In the genomic region with DNA sequence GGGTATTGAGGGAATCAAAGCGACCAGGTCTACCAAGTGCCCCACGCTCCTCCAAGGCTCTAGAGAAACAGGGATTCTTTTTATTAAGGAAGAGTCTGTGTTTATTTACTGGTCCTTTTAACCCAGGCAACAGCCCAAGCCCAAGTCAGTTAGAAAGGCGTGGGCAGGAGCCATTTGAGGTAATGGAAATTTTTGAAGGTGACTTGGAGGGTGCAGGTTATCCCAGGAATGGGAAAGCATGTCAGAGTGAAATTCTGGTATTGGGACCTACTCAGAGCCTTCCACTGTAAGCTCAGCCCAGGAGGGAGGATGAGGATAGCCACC, we compare ENCODE assay signal across 20 cellular contexts. TPM values are rescaled to one million over a fixed set of nuclear protein-coding genes. Genes with fewer than 3 reads are reported as not detected.
"Had no signal": no experiment of that assay in that cellular context is flagged by ENCODE, and none has a peak within 500 bp of the region (broad histone marks: within the 10 kb centered on the region; RNA-seq: fewer than 3 reads in every experiment).

No MANE protein-coding gene starts in this region.

- H3K27ac Mint-ChIP-seq: activated naive CD8-positive, alpha-beta T cell treated with anti-CD3 and anti-CD28 coated beads, Interleukin-2, amount 10 ng/mL, durations not matched to agents 7 days and 5 days; activated T-helper 1 cell treated with anti-CD3 and anti-CD28 coated beads, Interleukin-12 subunit alpha, Interleukin-12 subunit beta, Interleukin-2, Interleukin-4 antibody, amounts not matched to agents 30 ng/mL and 10 ng/mL and 1 ng/mL, durations not matched to agents 14 hours and 24 hours and 36 hours; immature natural killer cell; naive thymus-derived CD4-positive, alpha-beta T cell; stimulated activated naive B cell treated with anti-CD40 and anti-IgM and Interleukin-4, amounts not matched to agents 10 μg/mL and 1 μg/mL and 100 μg/mL, for 72 hours had no signal

- H3K4me3 ChIP-seq: heart left ventricle, psoas muscle, sigmoid colon, tibial nerve had no signal

- H3K4me1 ChIP-seq: psoas muscle had no signal

- H3K9me3 ChIP-seq: heart left ventricle, psoas muscle, sigmoid colon, tibial nerve had no signal

- H3K9me3 Mint-ChIP-seq: activated naive CD8-positive, alpha-beta T cell treated with anti-CD3 and anti-CD28 coated beads, Interleukin-2, amount 10 ng/mL, durations not matched to agents 7 days and 5 days; activated T-helper 1 cell treated with anti-CD3 and anti-CD28 coated beads, Interleukin-12 subunit alpha, Interleukin-12 subunit beta, Interleukin-2, Interleukin-4 antibody, amounts not matched to agents 30 ng/mL and 10 ng/mL and 1 ng/mL, durations not matched to agents 14 hours and 24 hours and 36 hours; immature natural killer cell had no signal

- DNase-seq: activated CD4-positive, CD25-positive, alpha-beta regulatory T cell treated with anti-CD3 and anti-CD28 coated beads, Interleukin-2, amount 50 U/mL, for 72 hours; activated naive CD4-positive, alpha-beta T cell; activated naive CD8-positive, alpha-beta T cell treated with anti-CD3 and anti-CD28 coated beads, Interleukin-2, amount 10 ng/mL, durations not matched to agents 7 days and 5 days; brain microvascular endothelial cell; immature natural killer cell; left cardiac atrium; mammary epithelial cell; naive thymus-derived CD4-positive, alpha-beta T cell; nucleus accumbens; psoas muscle; sigmoid colon; stimulated activated CD4-positive, alpha-beta T cell treated with anti-CD3 and anti-CD28 coated beads, Interleukin-12 subunit alpha, Interleukin-12 subunit beta, amount 100 ng/mL, for 4 hours; stimulated activated naive B cell treated with anti-CD40 and anti-IgM and Interleukin-4, amounts not matched to agents 10 μg/mL and 1 μg/mL and 100 μg/mL, for 72 hours; SW 1271 had no signal

- ATAC-seq: heart left ventricle; left cardiac atrium; naive thymus-derived CD4-positive, alpha-beta T cell; psoas muscle had no signal

- H3K4me1 Mint-ChIP-seq: activated naive CD8-positive, alpha-beta T cell treated with anti-CD3 and anti-CD28 coated beads, Interleukin-2, amount 10 ng/mL, durations not matched to agents 7 days and 5 days had no signal

- H3K27ac ChIP-seq: brain microvascular endothelial cell, heart left ventricle, psoas muscle, sigmoid colon had no signal

- H3K36me3 Mint-ChIP-seq: activated naive CD8-positive, alpha-beta T cell treated with anti-CD3 and anti-CD28 coated beads, Interleukin-2, amount 10 ng/mL, durations not matched to agents 7 days and 5 days; immature natural killer cell; stimulated activated naive B cell treated with anti-CD40 and anti-IgM and Interleukin-4, amounts not matched to agents 10 μg/mL and 1 μg/mL and 100 μg/mL, for 72 hours had no signal

- H3K4me3 Mint-ChIP-seq: activated naive CD8-positive, alpha-beta T cell treated with anti-CD3 and anti-CD28 coated beads, Interleukin-2, amount 10 ng/mL, durations not matched to agents 7 days and 5 days; activated T-helper 1 cell treated with anti-CD3 and anti-CD28 coated beads, Interleukin-12 subunit alpha, Interleukin-12 subunit beta, Interleukin-2, Interleukin-4 antibody, amounts not matched to agents 30 ng/mL and 10 ng/mL and 1 ng/mL, durations not matched to agents 14 hours and 24 hours and 36 hours; immature natural killer cell; naive thymus-derived CD4-positive, alpha-beta T cell; stimulated activated naive B cell treated with anti-CD40 and anti-IgM and Interleukin-4, amounts not matched to agents 10 μg/mL and 1 μg/mL and 100 μg/mL, for 72 hours had no signal

- H3K36me3 ChIP-seq: brain microvascular endothelial cell, heart left ventricle, sigmoid colon, tibial nerve had no signal

RNA-seq across cellular contexts. Expression of gene SLC6A12, which starts 2.9 kb away (rescaled TPM):
- total RNA-seq: activated naive CD8-positive, alpha-beta T cell treated with anti-CD3 and anti-CD28 coated beads, Interleukin-2, amount 10 ng/mL, durations not matched to agents 7 days and 5 days; activated T-helper 1 cell treated with anti-CD3 and anti-CD28 coated beads, Interleukin-12 subunit alpha, Interleukin-12 subunit beta, Interleukin-2, Interleukin-4 antibody, amounts not matched to agents 30 ng/mL and 10 ng/mL and 1 ng/mL, durations not matched to agents 14 hours and 24 hours and 36 hours; epithelial cell of proximal tubule; T-helper 2 cell treated with Interferon-gamma antibody and Interleukin-4, amounts not matched to agents 100 ng/mL and 5 ng/mL, for 36 hours had no signal
- polyA plus RNA-seq: mammary epithelial cell; naive thymus-derived CD4-positive, alpha-beta T cell had no signal

RNA-seq across cellular contexts. Expression of gene SLC6A13, which starts 51.5 kb away (rescaled TPM):
- total RNA-seq: epithelial cell of proximal tubule, mononuclear cell had no signal
- polyA plus RNA-seq: mammary epithelial cell; naive thymus-derived CD4-positive, alpha-beta T cell had no signal
